In genomic region chr11:1479006-1479677, GRCh38 we compare ENCODE assay signal across 31 cellular contexts. TPM values are rescaled to one million over a fixed set of nuclear protein-coding genes. Genes with fewer than 3 reads are reported as not detected.
DNase-seq lines count a peak whose midpoint lies in the region; ATAC-seq, FAIRE-seq and TF ChIP-seq lines count a peak whose summit lies in the region.
"Had no signal": no experiment of that assay in that cellular context is flagged by ENCODE, and none has a peak within 500 bp of the region (broad histone marks: within the 10 kb centered on the region; RNA-seq: fewer than 3 reads in every experiment).

No MANE protein-coding gene starts in this region.

- H3K4me3 ChIP-seq in esophagus (ENCODE audit: low read depth in 1 of 2, low read length in 2 of 2): no peak overlapping the region
- H3K4me3 ChIP-seq in muscle layer of colon (ENCODE audit: low read depth in 1 of 2, low read length in 2 of 2): no peak overlapping the region
- peak overlapping the region in 1 of 2 donors; percentile 47 for H3K4me3 ChIP-seq in stomach smooth muscle (ENCODE audit: low read length in 2 of 2)
- no peak overlapping the region for H3K4me3 ChIP-seq in small intestine (ENCODE audit: low read depth in 1 of 2, low read length in 2 of 2)
- H3K4me3 ChIP-seq: prostate gland, smooth muscle cell, testis had no signal

- no peaks in the 10 kb centered on the region for H3K4me1 Mint-ChIP-seq in WTC11
- H3K4me1 Mint-ChIP-seq: activated B cell treated with CpG ODN at 0.5 μM for 24 hours, neural crest cell had no signal

- DNase-seq in WTC11 (ENCODE audit: low spot score): no peak
- DNase-seq in small intestine: no peak
- DNase-seq: activated B cell treated with CpG ODN at 0.5 μM for 24 hours; activated CD4-positive, alpha-beta T cell treated with anti-CD3 and anti-CD28 coated beads, Interleukin-2, amount 50 U/mL, for 48 hours; activated CD8-positive, alpha-beta memory T cell treated with anti-CD3 and anti-CD28 coated beads, Interleukin-2, amount 50 U/mL, for 4 hours; activated naive CD8-positive, alpha-beta T cell treated with anti-CD3 and anti-CD28 coated beads, Interleukin-2, amount 10 ng/mL, durations not matched to agents 7 days and 5 days; cerebellar nuclear complex; EL; foreskin melanocyte; hippocampal formation; immature natural killer cell; NCI-H1092; NCI-H1930; NCI-H82; OCI-M1; stimulated activated CD4-positive, alpha-beta T cell treated with anti-CD3 and anti-CD28 coated beads, Interleukin-4, amount 100 ng/mL, for 1 hour; stimulated activated naive CD4-positive, alpha-beta T cell; T-helper 9 cell; testis had no signal

- H3K9me3 ChIP-seq in esophagus (ENCODE audit: control insufficient read depth in 2 of 2, insufficient read depth in 1 of 2, low read depth in 1 of 2, low read length in 1 of 2): no peaks in the 10 kb centered on the region
- H3K9me3 ChIP-seq in muscle layer of colon (ENCODE audit: low read length): no peaks in the 10 kb centered on the region
- H3K9me3 ChIP-seq in stomach smooth muscle (ENCODE audit: control insufficient read depth in 2 of 2, low read length in 2 of 2): no peaks in the 10 kb centered on the region
- H3K9me3 ChIP-seq in small intestine (ENCODE audit: control insufficient read depth, low read depth): no peaks in the 10 kb centered on the region
- H3K9me3 ChIP-seq: prostate gland, testis had no signal

- no peaks in the 10 kb centered on the region for H3K9me3 Mint-ChIP-seq in WTC11
- H3K9me3 Mint-ChIP-seq: activated B cell treated with CpG ODN at 0.5 μM for 24 hours; activated naive CD8-positive, alpha-beta T cell treated with anti-CD3 and anti-CD28 coated beads, Interleukin-2, amount 10 ng/mL, durations not matched to agents 7 days and 5 days; immature natural killer cell; neural crest cell had no signal

- WGBS in esophagus, 2 donors: 77 to 79% methylated on average over 9 of the region's 9 CpGs
- 86 to 91% (median 91%) methylated on average over 9 of the region's 9 CpGs for WGBS in small intestine, 3 donors

- H3K27me3 Mint-ChIP-seq in WTC11 (ENCODE audit: low read depth): no peaks in the 10 kb centered on the region; the same call in 1 of the 2 replicates
- H3K27me3 Mint-ChIP-seq: activated B cell treated with CpG ODN at 0.5 μM for 24 hours; activated naive CD8-positive, alpha-beta T cell treated with anti-CD3 and anti-CD28 coated beads, Interleukin-2, amount 10 ng/mL, durations not matched to agents 7 days and 5 days had no signal

- FAIRE-seq in small intestine (lab: Jason Lieb, UNC): no peak
- FAIRE-seq: GM19239 had no signal

- 0 out of 2 replicates have a peak overlapping the region, but pooled peaks have one; percentile 54 for H3K27ac Mint-ChIP-seq in WTC11
- H3K27ac Mint-ChIP-seq: activated B cell treated with CpG ODN at 0.5 μM for 24 hours; activated naive CD8-positive, alpha-beta T cell treated with anti-CD3 and anti-CD28 coated beads, Interleukin-2, amount 10 ng/mL, durations not matched to agents 7 days and 5 days had no signal

- H3K27me3 ChIP-seq in esophagus (ENCODE audit: control insufficient read depth in 1 of 2, insufficient read depth in 2 of 2, low read length in 2 of 2) (no peaks in the 10 kb centered on the region), muscle layer of colon (ENCODE audit: control insufficient read depth in 1 of 2, insufficient read depth in 2 of 2, low read length in 2 of 2) (no peaks in the 10 kb centered on the region), stomach smooth muscle (ENCODE audit: control insufficient read depth in 1 of 2, insufficient read depth in 2 of 2, low read length in 2 of 2) (no peaks in the 10 kb centered on the region), small intestine (ENCODE audit: control insufficient read depth in 2 of 2, insufficient read depth in 2 of 2, low read length in 2 of 2) (no peaks in the 10 kb centered on the region)
- H3K27me3 ChIP-seq: testis had no signal

- H3K36me3 ChIP-seq in esophagus (ENCODE audit: control insufficient read depth in 2 of 2, insufficient read depth in 2 of 2, low read length in 1 of 2): peaks cover 12 to 50% of the 10 kb centered on the region in 2 donors
- H3K36me3 ChIP-seq in muscle layer of colon (ENCODE audit: insufficient read depth, low read length): peaks cover 65% of the 10 kb centered on the region
- peaks cover 52 to 55% of the 10 kb centered on the region in 2 donors for H3K36me3 ChIP-seq in stomach smooth muscle (ENCODE audit: control insufficient read depth in 2 of 2, insufficient read depth in 2 of 2, low read length in 2 of 2)
- peaks cover 10 to 16% of the 10 kb centered on the region in 2 donors for H3K36me3 ChIP-seq in small intestine (ENCODE audit: control insufficient read depth in 2 of 2, insufficient read depth in 2 of 2, low read length in 2 of 2)
- H3K36me3 ChIP-seq: prostate gland had no signal

- H3K27ac ChIP-seq in esophagus (ENCODE audit: low read depth in 2 of 2, low read length in 1 of 2): peak overlapping the region; percentile 4 to 47
- peak overlapping the region; percentile 96 for H3K27ac ChIP-seq in muscle layer of colon (ENCODE audit: low read depth, low read length)
- peak overlapping the region; percentile 97 for H3K27ac ChIP-seq in stomach smooth muscle (ENCODE audit: low read length)
- H3K27ac ChIP-seq in small intestine (ENCODE audit: low read depth in 1 of 2, low read length in 1 of 2): no peak overlapping the region
- H3K27ac ChIP-seq: C4-2B, prostate gland, testis had no signal

- no peak for ATAC-seq in WTC11
- no peak for ATAC-seq in HG02840 (IDR thresholded peaks at IDR 0.05; ENCODE audit: low FRiP score, unreplicated experiment)
- no peak for ATAC-seq in GM21786 (IDR thresholded peaks at IDR 0.05; ENCODE audit: unreplicated experiment)
- no peak for ATAC-seq in GM18511 (IDR thresholded peaks at IDR 0.05; ENCODE audit: unreplicated experiment)
- ATAC-seq: HCT116 had no signal

- H3K4me1 ChIP-seq in esophagus (ENCODE audit: control insufficient read depth in 2 of 2, insufficient read depth in 2 of 2, low read length in 1 of 2) (peaks cover 8 to 21% of the 10 kb centered on the region in 2 donors), muscle layer of colon (ENCODE audit: insufficient read depth, low read length) (peaks cover 57% of the 10 kb centered on the region), stomach smooth muscle (ENCODE audit: control insufficient read depth, insufficient read depth, low read length) (peaks cover 63% of the 10 kb centered on the region), small intestine (ENCODE audit: control insufficient read depth in 2 of 2, insufficient read depth in 1 of 2, low read depth in 1 of 2, low read length in 1 of 2) (no peaks in the 10 kb centered on the region)
- H3K4me1 ChIP-seq: prostate gland had no signal

- H3K4me3 Mint-ChIP-seq in WTC11: no peak overlapping the region
- H3K4me3 Mint-ChIP-seq: activated B cell treated with CpG ODN at 0.5 μM for 24 hours; activated naive CD8-positive, alpha-beta T cell treated with anti-CD3 and anti-CD28 coated beads, Interleukin-2, amount 10 ng/mL, durations not matched to agents 7 days and 5 days; immature natural killer cell; neural crest cell had no signal

- POLR2A ChIA-PET in WTC11 (lab: Charles Lee): no interaction called here

- H3K9ac ChIP-seq in muscle layer of colon (ENCODE audit: low read length) (no peak overlapping the region), stomach smooth muscle (ENCODE audit: low read length in 2 of 2) (peak overlapping the region in 1 of 2 donors; percentile 23)

- CTCF ChIA-PET in WTC11 (lab: Charles Lee): interaction anchor here (0.6 to 1.5 kb wide), 2 partner anchors 26 to 144 kb away, joined by 5 to 6 read pairs; no protein-coding TSS in a partner anchor

- no peaks in the 10 kb centered on the region; the same call in 1 of the 2 replicates for H3K36me3 Mint-ChIP-seq in WTC11
- H3K36me3 Mint-ChIP-seq: activated naive CD8-positive, alpha-beta T cell treated with anti-CD3 and anti-CD28 coated beads, Interleukin-2, amount 10 ng/mL, durations not matched to agents 7 days and 5 days had no signal

- TF ChIP-seq CTCF in WTC11 (IDR thresholded peaks at IDR 0.05): no peak

TF ChIP-seq in WTC11, 78 proteins besides CTCF, POLR2A, EP300 and RAD21 (continues in another document):
- no peak for TF ChIP-seq ZNF425 (CRISPR knock-in tag; conservative IDR thresholded peaks at IDR 0.05)
- no peak for TF ChIP-seq NFYB (CRISPR knock-in tag; conservative IDR thresholded peaks at IDR 0.05; ENCODE audit: low read depth)
- no peak for TF ChIP-seq ERG (CRISPR knock-in tag; IDR thresholded peaks at IDR 0.05)

RNA-seq across cellular contexts. Expression of gene MOB2, which starts 7.4 kb away (rescaled TPM):
- total RNA-seq in WTC11 (2021): 17.7 to 23.4 TPM (median 21.7 TPM) in 3 replicates
- 10 to 100 TPM; 33.2 to 43.8 TPM for polyA plus RNA-seq in esophagus
- 10 to 100 TPM; 40.3 to 48.6 (median 43.8) TPM for polyA plus RNA-seq in small intestine

Comparison
In these comparisons a context has a peak if more than half of its experiments do, and no peak if none do; other contexts are left out.
1. H3K27ac ChIP-seq: peak in esophagus (2 of 2), muscle layer of colon (single experiment) and stomach smooth muscle (single experiment); none in small intestine (0 of 2).